Comparison of ENCODE assay signal across 12 cellular contexts in genomic region chr7:128201067-128201689, GRCh38. TPM values are rescaled to one million over a fixed set of nuclear protein-coding genes. Genes with fewer than 3 reads are reported as not detected.
A peak's percentile ranks its signal among the peaks of the same experiment; 100 is the strongest.
DNase-seq lines count a peak whose midpoint lies in the region; ATAC-seq and TF ChIP-seq lines count a peak whose summit lies in the region.
"Had no signal": no experiment of that assay in that cellular context is flagged by ENCODE, and none has a peak within 500 bp of the region (broad histone marks: within the 10 kb centered on the region; RNA-seq: fewer than 3 reads in every experiment).

No MANE protein-coding gene starts in this region.

- no peak for ATAC-seq in SK-N-SH treated with all-trans-retinoic acid at 6 μM for 48 hours
- peak; percentile 30 for ATAC-seq in activated CD8-positive, alpha-beta T cell treated with anti-CD3 and anti-CD28 coated beads for 36 hours
- no peak for ATAC-seq in HG02759 (IDR thresholded peaks at IDR 0.05; ENCODE audit: unreplicated experiment)

- no peak for TF ChIP-seq EP300 in SK-N-SH (IDR thresholded peaks at IDR 0.05; ENCODE audit: borderline replicate concordance in 1 of 2, low read depth in 1 of 2, low read length in 1 of 2)

- H3K27me3 ChIP-seq in SK-N-SH (ENCODE audit: insufficient read depth) (peaks cover 25% of the 10 kb centered on the region), iPS-20b (ENCODE audit: insufficient read depth, low read length) (peaks cover 63% of the 10 kb centered on the region), smooth muscle cell (ENCODE audit: low read depth) (peaks cover 66% of the 10 kb centered on the region)

- peak overlapping the region in 1 of 2 experiments; percentile 10; a peak in 1 of 4 replicates for H3K4me3 ChIP-seq in SK-N-SH (ENCODE audit: low read depth in 2 of 2, low read length in 1 of 2)
- peak overlapping the region; percentile 72 for H3K4me3 ChIP-seq in iPS-20b (ENCODE audit: low read length)
- peak overlapping the region; percentile 7 for H3K4me3 ChIP-seq in smooth muscle cell

- DNase-seq in SK-N-SH, result peak; percentile 93
- no peak for DNase-seq in activated CD8-positive, alpha-beta T cell treated with anti-CD3 and anti-CD28 coated beads for 36 hours
- DNase-seq in smooth muscle cell (lab: John Stamatoyannopoulos, UW; ENCODE audit: unreplicated experiment), result no peak
- DNase-seq in DMS153 (lab: John Stamatoyannopoulos, UW), result no peak
- DNase-seq in 8988T, result no peak
- DNase-seq: cortex of kidney, NCI-H1436 treated with DMSO at 0.1 percent for 48 hours had no signal

- intact Hi-C loops in activated CD8-positive, alpha-beta T cell treated with anti-CD3 and anti-CD28 coated beads for 36 hours (cut with micrococcal nuclease), result loop anchor here (10.0 kb wide), 1 partner anchor 166 kb away; the partner anchor contains the start of gene LRRC4

- no peak overlapping the region for H3K27ac Mint-ChIP-seq in activated CD8-positive, alpha-beta T cell treated with anti-CD3 and anti-CD28 coated beads for 36 hours

- no peaks in the 10 kb centered on the region for H3K9me2 ChIP-seq in SK-N-SH

- WGBS in SK-N-SH (ENCODE audit: low lambda C conversion rate), result 20% methylated on average over 23 of the region's 37 CpGs
- WGBS in smooth muscle cell (ENCODE audit: low lambda C conversion rate), result 6% methylated on average over 28 of the region's 37 CpGs

- H2AFZ ChIP-seq in SK-N-SH (ENCODE audit: low read depth), result no peak overlapping the region
- H2AFZ ChIP-seq in smooth muscle cell (ENCODE audit: low read depth), result no peak overlapping the region

- peaks cover 9% of the 10 kb centered on the region for H3K4me1 Mint-ChIP-seq in activated CD8-positive, alpha-beta T cell treated with anti-CD3 and anti-CD28 coated beads for 36 hours (ENCODE audit: low read depth)

- no peak for TF ChIP-seq CTCF in SK-N-SH (IDR thresholded peaks at IDR 0.05)
- no peak for TF ChIP-seq CTCF in activated CD8-positive, alpha-beta T cell treated with anti-CD3 and anti-CD28 coated beads for 36 hours (IDR thresholded peaks at IDR 0.05)
- TF ChIP-seq CTCF in smooth muscle cell (IDR thresholded peaks at IDR 0.05; ENCODE audit: borderline replicate concordance, insufficient read depth, poor library complexity, severe bottlenecking), result no peak

- H3K27ac ChIP-seq in SK-N-SH (ENCODE audit: low read depth in 2 of 2, low read length in 1 of 2) (no peak overlapping the region), iPS-20b (ENCODE audit: low read length) (no peak overlapping the region), smooth muscle cell (ENCODE audit: low read depth) (no peak overlapping the region)

- H3K4me3 Mint-ChIP-seq in activated CD8-positive, alpha-beta T cell treated with anti-CD3 and anti-CD28 coated beads for 36 hours, result peak overlapping the region; percentile 41

- no peak for TF ChIP-seq RAD21 in SK-N-SH (IDR thresholded peaks at IDR 0.05; ENCODE audit: low read length)

- H4K20me1 ChIP-seq in SK-N-SH (ENCODE audit: insufficient read depth) (no peaks in the 10 kb centered on the region), smooth muscle cell (ENCODE audit: low read depth) (no peaks in the 10 kb centered on the region)

- no peaks in the 10 kb centered on the region for H3K36me3 Mint-ChIP-seq in activated CD8-positive, alpha-beta T cell treated with anti-CD3 and anti-CD28 coated beads for 36 hours (ENCODE audit: low read depth)

- H3K4me2 ChIP-seq in SK-N-SH (no peak overlapping the region), smooth muscle cell (peak overlapping the region; percentile 75)

- peaks cover 42% of the 10 kb centered on the region for H3K27me3 Mint-ChIP-seq in activated CD8-positive, alpha-beta T cell treated with anti-CD3 and anti-CD28 coated beads for 36 hours

- CTCF ChIA-PET in SK-N-SH (lab: Yijun Ruan, JAX), result interaction anchor here (2.1 to 4.8 kb wide), 5 partner anchors 8 to 496 kb away, joined by 7 to 64 read pairs (median 16); no protein-coding TSS in a partner anchor
- CTCF ChIA-PET in activated CD8-positive, alpha-beta T cell treated with anti-CD3 and anti-CD28 coated beads for 36 hours (lab: Charles Lee), result interaction anchor here (2.5 kb wide), 1 partner anchor 8 kb away, joined by 8 read pairs; no protein-coding TSS in a partner anchor

- H3K4me1 ChIP-seq in SK-N-SH (ENCODE audit: control insufficient read depth in 1 of 2, insufficient read depth in 2 of 2, low read depth in 1 of 2, low read length in 1 of 2) (peaks cover 0 to 8% of the 10 kb centered on the region in 2 experiments; a peak in 1 of 4 replicates), iPS-20b (ENCODE audit: insufficient read depth, low read length) (peaks cover 2% of the 10 kb centered on the region; the same call in 1 of the 2 replicates), smooth muscle cell (ENCODE audit: low read depth) (no peaks in the 10 kb centered on the region)

- H3K9me3 Mint-ChIP-seq in activated CD8-positive, alpha-beta T cell treated with anti-CD3 and anti-CD28 coated beads for 36 hours, result peaks cover 2% of the 10 kb centered on the region

- no peaks in the 10 kb centered on the region for H3K79me2 ChIP-seq in SK-N-SH (ENCODE audit: insufficient read depth)
- H3K79me2 ChIP-seq in smooth muscle cell (ENCODE audit: low read depth), result no peaks in the 10 kb centered on the region

- H3K36me3 ChIP-seq in SK-N-SH (replicated peaks in 1 of 2; ENCODE audit: control insufficient read depth in 1 of 2, insufficient read depth in 2 of 2, low read length in 1 of 2), result no peaks in the 10 kb centered on the region
- no peaks in the 10 kb centered on the region for H3K36me3 ChIP-seq in iPS-20b (ENCODE audit: insufficient read depth, low read depth, low read length)
- H3K36me3 ChIP-seq in smooth muscle cell (ENCODE audit: low read depth), result no peaks in the 10 kb centered on the region

- H3K9me3 ChIP-seq in SK-N-SH, result no peaks in the 10 kb centered on the region
- H3K9me3 ChIP-seq in iPS-20b (ENCODE audit: insufficient read depth, low read depth, low read length), result no peaks in the 10 kb centered on the region
- H3K9me3 ChIP-seq in smooth muscle cell (replicated peaks; ENCODE audit: low read depth), result no peaks in the 10 kb centered on the region

- no peak overlapping the region for H3K9ac ChIP-seq in SK-N-SH
- H3K9ac ChIP-seq in iPS-20b (ENCODE audit: low read depth, low read length), result no peak overlapping the region; the same call in 1 of the 2 replicates
- H3K9ac ChIP-seq in smooth muscle cell (ENCODE audit: low read depth), result no peak overlapping the region

- POLR2A ChIA-PET in SK-N-SH (lab: Yijun Ruan, JAX), result no interaction called here
- POLR2A ChIA-PET in activated CD8-positive, alpha-beta T cell treated with anti-CD3 and anti-CD28 coated beads for 36 hours (lab: Charles Lee), result no interaction called here

- H3F3A ChIP-seq in SK-N-SH (replicated peaks; ENCODE audit: insufficient read depth), result no peaks in the 10 kb centered on the region
- no peaks in the 10 kb centered on the region for H3F3A ChIP-seq in smooth muscle cell (ENCODE audit: low read depth)

TF ChIP-seq in SK-N-SH, 30 proteins besides CTCF, POLR2A, EP300 and RAD21:
- no peak for TF ChIP-seq USF2 (IDR thresholded peaks at IDR 0.05; ENCODE audit: borderline replicate concordance, low read depth, low read length)
- TF ChIP-seq FOXM1 (IDR thresholded peaks at IDR 0.05; ENCODE audit: low read depth), result no peak
- TF ChIP-seq RFX5 (IDR thresholded peaks at IDR 0.05; ENCODE audit: low read length), result no peak
- TF ChIP-seq PBX3 (IDR thresholded peaks at IDR 0.05), result no peak
TF ChIP-seq in SK-N-SH: peak in this region for 0.

TF ChIP-seq in SK-N-SH treated with all-trans-retinoic acid at 6 μM for 48 hours, 23 proteins besides CTCF, POLR2A, EP300 and RAD21:
- TF ChIP-seq TOX (CRISPR knock-in tag; IDR thresholded peaks at IDR 0.05; ENCODE audit: borderline replicate concordance) (no peak), RARB (CRISPR knock-in tag; IDR thresholded peaks at IDR 0.05) (no peak), ZNF565 (CRISPR knock-in tag; conservative IDR thresholded peaks at IDR 0.05; ENCODE audit: low read depth) (no peak), ARNTL (CRISPR knock-in tag; IDR thresholded peaks at IDR 0.05; ENCODE audit: borderline replicate concordance, low read depth) (no peak), GLIS3 (CRISPR knock-in tag; IDR thresholded peaks at IDR 0.05) (no peak), ZFP3 (CRISPR knock-in tag; IDR thresholded peaks at IDR 0.05) (no peak), TCF4 (CRISPR knock-in tag; IDR thresholded peaks at IDR 0.05; ENCODE audit: borderline replicate concordance) (no peak), ZC3H10 (CRISPR knock-in tag; IDR thresholded peaks at IDR 0.05) (no peak), POU6F1 (CRISPR knock-in tag; IDR thresholded peaks at IDR 0.05; ENCODE audit: borderline replicate concordance, low read depth) (no peak)

RNA-seq across cellular contexts. Expression of gene LEP, which starts 39.9 kb away (rescaled TPM):
- polyA plus RNA-seq in SK-N-SH (2012; rRNA removed) (not detected in 2 replicates), smooth muscle cell (not detected in 2 replicates)
- polyA plus RNA-seq in SK-N-SH (2012; cell fraction: cytosol; rRNA removed), result not detected in 2 replicates
- not detected in 2 replicates for polyA plus RNA-seq in SK-N-SH (2012; cell fraction: nucleus; rRNA removed)
- not detected for total RNA-seq in activated CD8-positive, alpha-beta T cell treated with anti-CD3 and anti-CD28 coated beads for 36 hours
- total RNA-seq in smooth muscle cell, result not detected in 2 replicates
- total RNA-seq: activated CD8-positive, alpha-beta memory T cell treated with anti-CD3 and anti-CD28 coated beads for 36 hours; RPMI7951 had no signal
